In genomic region chr12:120961604-120962486, GRCh38 we compare ENCODE assay signal across 1 cellular context.
TF ChIP-seq lines count a peak whose summit lies in the region.

No MANE protein-coding gene starts in this region.

TF ChIP-seq in HepG2, 621 proteins besides CTCF, POLR2A, EP300 and RAD21 (continued from another document and continues in another):
- TF ChIP-seq, protein P1, sequence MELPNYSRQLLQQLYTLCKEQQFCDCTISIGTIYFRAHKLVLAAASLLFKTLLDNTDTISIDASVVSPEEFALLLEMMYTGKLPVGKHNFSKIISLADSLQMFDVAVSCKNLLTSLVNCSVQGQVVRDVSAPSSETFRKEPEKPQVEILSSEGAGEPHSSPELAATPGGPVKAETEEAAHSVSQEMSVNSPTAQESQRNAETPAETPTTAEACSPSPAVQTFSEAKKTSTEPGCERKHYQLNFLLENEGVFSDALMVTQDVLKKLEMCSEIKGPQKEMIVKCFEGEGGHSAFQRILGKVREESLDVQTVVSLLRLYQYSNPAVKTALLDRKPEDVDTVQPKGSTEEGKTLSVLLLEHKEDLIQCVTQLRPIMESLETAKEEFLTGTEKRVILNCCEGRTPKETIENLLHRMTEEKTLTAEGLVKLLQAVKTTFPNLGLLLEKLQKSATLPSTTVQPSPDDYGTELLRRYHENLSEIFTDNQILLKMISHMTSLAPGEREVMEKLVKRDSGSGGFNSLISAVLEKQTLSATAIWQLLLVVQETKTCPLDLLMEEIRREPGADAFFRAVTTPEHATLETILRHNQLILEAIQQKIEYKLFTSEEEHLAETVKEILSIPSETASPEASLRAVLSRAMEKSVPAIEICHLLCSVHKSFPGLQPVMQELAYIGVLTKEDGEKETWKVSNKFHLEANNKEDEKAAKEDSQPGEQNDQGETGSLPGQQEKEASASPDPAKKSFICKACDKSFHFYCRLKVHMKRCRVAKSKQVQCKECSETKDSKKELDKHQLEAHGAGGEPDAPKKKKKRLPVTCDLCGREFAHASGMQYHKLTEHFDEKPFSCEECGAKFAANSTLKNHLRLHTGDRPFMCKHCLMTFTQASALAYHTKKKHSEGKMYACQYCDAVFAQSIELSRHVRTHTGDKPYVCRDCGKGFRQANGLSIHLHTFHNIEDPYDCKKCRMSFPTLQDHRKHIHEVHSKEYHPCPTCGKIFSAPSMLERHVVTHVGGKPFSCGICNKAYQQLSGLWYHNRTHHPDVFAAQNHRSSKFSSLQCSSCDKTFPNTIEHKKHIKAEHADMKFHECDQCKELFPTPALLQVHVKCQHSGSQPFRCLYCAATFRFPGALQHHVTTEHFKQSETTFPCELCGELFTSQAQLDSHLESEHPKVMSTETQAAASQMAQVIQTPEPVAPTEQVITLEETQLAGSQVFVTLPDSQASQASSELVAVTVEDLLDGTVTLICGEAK (IDR thresholded peaks at IDR 0.05) = no peak
- TF ChIP-seq, protein P1 (CRISPR knock-in tag; IDR thresholded peaks at IDR 0.05) = no peak
- TF ChIP-seq TRIM22 (IDR thresholded peaks at IDR 0.05) (no peak), KAT8 (CRISPR knock-in tag; IDR thresholded peaks at IDR 0.05) (no peak), ZNF564 (CRISPR knock-in tag; IDR thresholded peaks at IDR 0.05) (no peak), KLF16 (CRISPR knock-in tag; IDR thresholded peaks at IDR 0.05) (no peak), SIX4 (CRISPR knock-in tag; IDR thresholded peaks at IDR 0.05) (no peak), SNAPC4 (CRISPR knock-in tag; IDR thresholded peaks at IDR 0.05) (no peak), MAZ (IDR thresholded peaks at IDR 0.05; ENCODE audit: borderline replicate concordance, low read depth, low read length) (no peak), MAZ (CRISPR knock-in tag; IDR thresholded peaks at IDR 0.05; ENCODE audit: low read depth) (0 out of 2 replicates have a peak, but pooled peaks have one; percentile 19), ZNF83 (CRISPR knock-in tag; IDR thresholded peaks at IDR 0.05; ENCODE audit: borderline replicate concordance) (no peak), BCLAF1 (IDR thresholded peaks at IDR 0.05) (no peak), TMF1 (CRISPR knock-in tag; IDR thresholded peaks at IDR 0.05; ENCODE audit: low read depth) (no peak), SATB2 (CRISPR knock-in tag; IDR thresholded peaks at IDR 0.05) (no peak), ZNF317 (CRISPR knock-in tag; IDR thresholded peaks at IDR 0.05) (0 out of 2 replicates have a peak, but pooled peaks have one; percentile 47), E2F5 (CRISPR knock-in tag; conservative IDR thresholded peaks at IDR 0.05) (no peak), ZMAT3 (CRISPR knock-in tag; conservative IDR thresholded peaks at IDR 0.05) (no peak), AFF4 (CRISPR knock-in tag; IDR thresholded peaks at IDR 0.05) (no peak), AGO1 (IDR thresholded peaks at IDR 0.05; ENCODE audit: low read depth, low read length, poor library complexity, severe bottlenecking) (peak; percentile 55), ZBTB43 (CRISPR knock-in tag; conservative IDR thresholded peaks at IDR 0.05) (no peak)
- TF ChIP-seq, protein P2, sequence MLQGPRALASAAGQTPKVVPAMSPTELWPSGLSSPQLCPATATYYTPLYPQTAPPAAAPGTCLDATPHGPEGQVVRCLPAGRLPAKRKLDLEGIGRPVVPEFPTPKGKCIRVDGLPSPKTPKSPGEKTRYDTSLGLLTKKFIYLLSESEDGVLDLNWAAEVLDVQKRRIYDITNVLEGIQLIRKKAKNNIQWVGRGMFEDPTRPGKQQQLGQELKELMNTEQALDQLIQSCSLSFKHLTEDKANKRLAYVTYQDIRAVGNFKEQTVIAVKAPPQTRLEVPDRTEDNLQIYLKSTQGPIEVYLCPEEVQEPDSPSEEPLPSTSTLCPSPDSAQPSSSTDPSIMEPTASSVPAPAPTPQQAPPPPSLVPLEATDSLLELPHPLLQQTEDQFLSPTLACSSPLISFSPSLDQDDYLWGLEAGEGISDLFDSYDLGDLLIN (CRISPR knock-in tag; IDR thresholded peaks at IDR 0.05; ENCODE audit: borderline replicate concordance) = no peak
- TF ChIP-seq, protein P3, sequence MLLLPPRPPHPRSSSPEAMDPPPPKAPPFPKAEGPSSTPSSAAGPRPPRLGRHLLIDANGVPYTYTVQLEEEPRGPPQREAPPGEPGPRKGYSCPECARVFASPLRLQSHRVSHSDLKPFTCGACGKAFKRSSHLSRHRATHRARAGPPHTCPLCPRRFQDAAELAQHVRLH (CRISPR knock-in tag; IDR thresholded peaks at IDR 0.05; ENCODE audit: borderline replicate concordance, low read depth) = no peak
